ENCODE assay signal across 8 cellular contexts in the genomic region with DNA sequence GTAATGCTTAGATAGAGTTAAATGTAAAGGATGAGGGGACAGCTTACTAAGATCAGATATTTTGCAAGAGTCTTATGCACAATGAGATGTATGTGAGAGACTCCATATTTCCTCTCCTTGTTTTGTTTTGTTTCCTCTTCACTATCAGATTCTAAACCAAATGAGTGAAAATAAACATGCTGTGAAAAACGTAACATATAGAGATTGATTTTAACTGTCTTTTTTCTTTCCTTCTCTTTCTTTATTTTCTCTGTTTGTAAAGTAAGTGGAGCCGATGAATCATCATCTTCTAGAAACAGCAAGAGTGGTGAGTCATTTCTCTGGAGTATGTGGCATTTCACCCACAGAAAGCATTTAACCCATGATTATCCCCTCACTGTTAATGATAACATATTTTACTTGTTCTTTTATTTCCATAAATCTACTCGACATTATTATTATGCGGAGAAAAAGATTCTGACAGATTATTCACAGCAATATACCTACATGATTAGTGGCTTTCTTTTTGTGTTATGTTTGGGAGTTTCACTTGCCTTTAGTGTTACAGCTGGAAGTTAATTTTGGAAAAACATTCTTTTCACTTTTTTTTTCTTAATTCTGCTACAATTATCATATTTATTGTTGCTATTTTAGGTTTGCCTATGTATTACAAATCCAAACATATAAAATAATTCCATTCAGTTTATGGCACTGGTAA. TPM values are rescaled to one million over a fixed set of nuclear protein-coding genes. Genes with fewer than 3 reads are reported as not detected.
A peak's percentile ranks its signal among the peaks of the same experiment; 100 is the strongest.
DNase-seq lines count a peak whose midpoint lies in the region; ATAC-seq, FAIRE-seq and TF ChIP-seq lines count a peak whose summit lies in the region.

No MANE protein-coding gene starts in this region.

- H3K4me1 ChIP-seq in kidney (ENCODE audit: control insufficient read depth in 1 of 2, insufficient read depth in 1 of 2, low read depth in 1 of 2, low read length in 2 of 2) (peaks cover 0 to 3% of the 10 kb centered on the region in 2 donors), thyroid gland (peaks cover 34 to 48% of the 10 kb centered on the region in 2 donors)

- 32 to 38% methylated on average over 4 of the region's 4 CpGs for WGBS in thyroid gland, 2 donors

- no peak for TF ChIP-seq CTCF in astrocyte of the cerebellum (IDR thresholded peaks at IDR 0.05; ENCODE audit: low read depth, low read length, missing control alignments)
- no peak for TF ChIP-seq CTCF in kidney (IDR thresholded peaks at IDR 0.05; ENCODE audit: borderline replicate concordance, extremely low read depth, insufficient read depth)
- TF ChIP-seq CTCF in thyroid gland (IDR thresholded peaks at IDR 0.05) = no peak

- intact Hi-C loops in activated naive CD4-positive, alpha-beta T cell treated with anti-CD3 and anti-CD28 coated beads for 36 hours (cut with micrococcal nuclease) = loop anchor here (1.0 to 10.0 kb wide), 11 partner anchors 9 to 1995 kb away; a partner anchor contains a TSS
- intact Hi-C loops in kidney (cut with DNase I) (no loop called here), thyroid gland (cut with DNase I) (no loop called here)

- peak; percentile 66 for ATAC-seq in HG02588 (IDR thresholded peaks at IDR 0.05; ENCODE audit: unreplicated experiment)

- CTCF ChIA-PET in activated naive CD4-positive, alpha-beta T cell treated with anti-CD3 and anti-CD28 coated beads for 36 hours (lab: Charles Lee) = interaction anchor here (1.9 kb wide), 1 partner anchor 15 kb away, joined by 9 read pairs; no protein-coding TSS in a partner anchor

- peak overlapping the region; percentile 79 for H3K27ac Mint-ChIP-seq in activated naive CD4-positive, alpha-beta T cell treated with anti-CD3 and anti-CD28 coated beads for 36 hours

- no peaks in the 10 kb centered on the region for H3K27me3 ChIP-seq in thyroid gland

- no peaks in the 10 kb centered on the region for H3K27me3 Mint-ChIP-seq in activated naive CD4-positive, alpha-beta T cell treated with anti-CD3 and anti-CD28 coated beads for 36 hours (ENCODE audit: low read depth)

- H3K27ac ChIP-seq in kidney (ENCODE audit: low read depth in 2 of 2, low read length in 2 of 2) = no peak overlapping the region
- peak overlapping the region; percentile 6 to 83 (median 82) for H3K27ac ChIP-seq in thyroid gland

- H3K36me3 ChIP-seq in kidney (ENCODE audit: control insufficient read depth in 1 of 2, insufficient read depth in 2 of 2, low read length in 2 of 2) (no peaks in the 10 kb centered on the region), thyroid gland (no peaks in the 10 kb centered on the region)

- in situ Hi-C loops in astrocyte of the cerebellum (cut with HindIII; ENCODE audit: low sequenced_read_pairs) = no loop called here

- no peak for TF ChIP-seq POLR2A in thyroid gland (IDR thresholded peaks at IDR 0.05)

- H3K4me3 Mint-ChIP-seq in activated naive CD4-positive, alpha-beta T cell treated with anti-CD3 and anti-CD28 coated beads for 36 hours = peak overlapping the region; percentile 28

- FAIRE-seq in kidney (lab: Jason Lieb, UNC) = peak; percentile 87

- no peak overlapping the region for H3K9ac ChIP-seq in kidney (ENCODE audit: low read length in 2 of 2)

- DNase-seq in activated naive CD4-positive, alpha-beta T cell treated with anti-CD3 and anti-CD28 coated beads for 36 hours = peak; percentile 23
- DNase-seq in activated naive CD4-positive, alpha-beta T cell treated with Interleukin-2 at 50 U/mL for 16 hours = no peak
- DNase-seq in MV-4-11 (lab: John Stamatoyannopoulos, UW) (peak; percentile 86), astrocyte of the cerebellum (ENCODE audit: low read depth) (peak; percentile 77), kidney (no peak), thyroid gland (no peak), NCI-H774 (lab: John Stamatoyannopoulos, UW) (no peak)

- H3K9me3 ChIP-seq in kidney (ENCODE audit: control insufficient read depth in 1 of 2, low read length in 2 of 2) (no peaks in the 10 kb centered on the region), thyroid gland (no peaks in the 10 kb centered on the region)

- no peaks in the 10 kb centered on the region for H3K9me3 Mint-ChIP-seq in activated naive CD4-positive, alpha-beta T cell treated with anti-CD3 and anti-CD28 coated beads for 36 hours

- no peaks in the 10 kb centered on the region for H3K36me3 Mint-ChIP-seq in activated naive CD4-positive, alpha-beta T cell treated with anti-CD3 and anti-CD28 coated beads for 36 hours (ENCODE audit: low read depth)

- H3K4me3 ChIP-seq in astrocyte of the cerebellum (ENCODE audit: low read depth, low read length) (no peak overlapping the region), kidney (ENCODE audit: low read length in 2 of 2) (no peak overlapping the region), thyroid gland (replicated peaks in 1 of 3) (no peak overlapping the region)

- H3K4me1 Mint-ChIP-seq in activated naive CD4-positive, alpha-beta T cell treated with anti-CD3 and anti-CD28 coated beads for 36 hours (ENCODE audit: low read depth) = peaks cover 55% of the 10 kb centered on the region

RNA-seq across cellular contexts. Expression of a gene that starts 2.1 kb away (rescaled TPM):
- total RNA-seq in activated naive CD4-positive, alpha-beta T cell treated with anti-CD3 and anti-CD28 coated beads for 36 hours = 10 to 100 TPM; 17.9 to 19.9 TPM
- total RNA-seq in kidney (250 TPM), thyroid gland (100 to 1,000 TPM; 236 to 442 (median 247) TPM)
- 65.2 TPM for polyA plus RNA-seq in kidney (ENCODE audit: insufficient read depth, low read depth, low replicate concordance)

Comparison
In these comparisons a context has a peak if more than half of its experiments do, and no peak if none do; other contexts are left out.
1. DNase-seq: peak in activated naive CD4-positive, alpha-beta T cell treated with anti-CD3 and anti-CD28 coated beads for 36 hours (single experiment), MV-4-11 (single experiment) and astrocyte of the cerebellum (single experiment); none in activated naive CD4-positive, alpha-beta T cell treated with Interleukin-2 at 50 U/mL for 16 hours (single experiment), kidney (single experiment), thyroid gland (0 of 2) and NCI-H774 (single experiment).
2. H3K27ac ChIP-seq: peak in thyroid gland (3 of 3); none in kidney (0 of 2).
3. RNA of a gene that starts 2.1 kb away (total RNA-seq): 236 to 442 TPM in thyroid gland and 250 TPM in kidney (single experiment); 17.9 to 19.9 TPM in activated naive CD4-positive, alpha-beta T cell treated with anti-CD3 and anti-CD28 coated beads for 36 hours; every median in the first group is over 10 times any median in the second.